1 cellular context compared by ENCODE assay signal in the genomic region with DNA sequence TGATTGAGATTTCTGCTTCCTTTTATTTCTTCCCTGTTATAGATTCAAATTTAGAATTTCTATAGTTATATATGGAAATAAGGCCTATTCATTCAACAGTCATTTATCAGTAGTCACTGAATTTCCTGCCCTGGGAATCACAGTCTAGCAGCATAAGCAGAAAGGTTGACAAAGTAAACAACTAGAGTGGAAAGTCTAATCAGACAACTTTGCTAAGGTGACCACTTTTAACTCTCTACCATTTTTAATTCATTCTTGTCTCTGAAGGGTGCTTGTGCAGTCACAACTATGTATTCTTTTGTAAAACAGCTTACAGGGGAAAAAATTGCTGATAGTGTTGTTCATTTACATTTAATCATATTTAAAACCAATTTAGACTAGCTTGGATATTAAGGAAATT.
TF ChIP-seq lines count a peak whose summit lies in the region.

No MANE protein-coding gene starts in this region.

TF ChIP-seq in endothelial cell of umbilical vein, 7 proteins besides CTCF, POLR2A, EP300 and RAD21:
- TF ChIP-seq FOS (IDR thresholded peaks at IDR 0.05; ENCODE audit: borderline replicate concordance, insufficient read depth, low read length) (no peak), GATA2 (IDR thresholded peaks at IDR 0.05; ENCODE audit: insufficient read depth, insufficient read length, low read depth, low read length) (no peak), MYC (IDR thresholded peaks at IDR 0.05; ENCODE audit: low read depth, low read length) (no peak), POLR2AphosphoS5 (IDR thresholded peaks at IDR 0.05; ENCODE audit: insufficient read depth, low read depth, low read length) (no peak), JUN (IDR thresholded peaks at IDR 0.05; ENCODE audit: borderline replicate concordance, insufficient read depth, insufficient read length, low read depth) (no peak), EZH2 (IDR thresholded peaks at IDR 0.05; ENCODE audit: borderline replicate concordance, low read depth, low read length, severe bottlenecking) (no peak)
- TF ChIP-seq, protein P1, sequence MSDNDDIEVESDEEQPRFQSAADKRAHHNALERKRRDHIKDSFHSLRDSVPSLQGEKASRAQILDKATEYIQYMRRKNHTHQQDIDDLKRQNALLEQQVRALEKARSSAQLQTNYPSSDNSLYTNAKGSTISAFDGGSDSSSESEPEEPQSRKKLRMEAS (IDR thresholded peaks at IDR 0.05; ENCODE audit: insufficient read depth, insufficient read length): no peak
